17 cellular contexts compared by ENCODE assay signal in the genomic region with DNA sequence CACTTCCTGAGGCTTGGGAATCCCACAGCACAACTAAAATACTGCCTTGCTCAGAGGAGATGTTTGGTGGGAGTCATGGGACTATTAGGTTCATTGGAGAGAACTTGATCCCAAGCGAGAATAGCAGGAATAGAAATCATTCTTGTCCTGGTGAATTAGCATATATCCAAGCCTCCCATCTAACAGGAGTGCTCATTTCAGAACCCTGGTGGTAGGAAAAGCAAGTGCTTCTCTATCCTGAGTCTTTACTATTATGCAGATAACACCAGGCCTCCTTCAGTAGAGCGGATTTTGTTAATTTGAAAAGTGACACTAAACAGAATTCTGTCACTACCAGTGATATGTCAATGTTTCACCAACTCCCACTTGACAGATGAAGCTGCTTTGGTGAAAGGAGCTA.
DNase-seq lines count a peak whose midpoint lies in the region; TF ChIP-seq lines count a peak whose summit lies in the region.
"Had no signal": no experiment of that assay in that cellular context is flagged by ENCODE, and none has a peak within 500 bp of the region (broad histone marks: within the 10 kb centered on the region; RNA-seq: fewer than 3 reads in every experiment).

No MANE protein-coding gene starts in this region.

- H4K20me1 ChIP-seq in Loucy (ENCODE audit: insufficient read depth, low read length, poor library complexity, severe bottlenecking), result no peaks in the 10 kb centered on the region
- H4K20me1 ChIP-seq in neural progenitor cell (ENCODE audit: low read depth), result no peaks in the 10 kb centered on the region

- in situ Hi-C loops in brain microvascular endothelial cell (cut with HindIII; ENCODE audit: low pct_ligation_motif_present, low sequenced_read_pairs), result loop anchor here (25.0 kb wide), 1 partner anchor 491 kb away; the partner anchor contains the start of gene SHISA2

- H3K9me3 Mint-ChIP-seq in neural progenitor cell, result no peaks in the 10 kb centered on the region
- H3K9me3 Mint-ChIP-seq: CD4-positive, alpha-beta memory T cell had no signal

- no peaks in the 10 kb centered on the region for H3K9me2 ChIP-seq in Loucy (replicated peaks; ENCODE audit: low read depth, low read length)

- DNase-seq in brain microvascular endothelial cell (no peak), neural progenitor cell (ENCODE audit: low spot score) (no peak), iPS-NIHi7 (ENCODE audit: extremely low spot score) (no peak), cardiac septum (ENCODE audit: low spot score) (no peak), AG08395 (ENCODE audit: low spot score) (no peak)
- DNase-seq in activated CD4-positive, alpha-beta T cell treated with anti-CD3 and anti-CD28 coated beads for 1 hour, result no peak
- DNase-seq: CD4-positive, alpha-beta memory T cell; DMS79 treated with DMSO at 0.1 percent for 48 hours; GM23248; KG1; NCI-H1092; NCI-H345; NCI-H526; SHP77 had no signal

- intact Hi-C loops in cardiac septum (cut with DNase I), result no loop called here

- H3K27me3 ChIP-seq in Loucy (ENCODE audit: insufficient read depth, low read length, poor library complexity, severe bottlenecking), result no peaks in the 10 kb centered on the region
- H3K27me3 ChIP-seq in brain microvascular endothelial cell (replicated peaks), result peaks cover 2% of the 10 kb centered on the region
- H3K27me3 ChIP-seq in neural progenitor cell, result no peaks in the 10 kb centered on the region

- no peak overlapping the region for H2AFZ ChIP-seq in Loucy (ENCODE audit: low read length)
- H2AFZ ChIP-seq in neural progenitor cell (replicated peaks), result no peak overlapping the region
- H2AFZ ChIP-seq: GM23248 had no signal

- H3K4me1 ChIP-seq in Loucy (ENCODE audit: insufficient read depth, low read length, poor library complexity, severe bottlenecking), result no peaks in the 10 kb centered on the region
- H3K4me1 ChIP-seq in neural progenitor cell, result peaks cover 10% of the 10 kb centered on the region

- H3K36me3 ChIP-seq in Loucy (ENCODE audit: insufficient read depth, low read length) (no peaks in the 10 kb centered on the region), brain microvascular endothelial cell (replicated peaks) (no peaks in the 10 kb centered on the region), neural progenitor cell (no peaks in the 10 kb centered on the region)

- H3K27me3 Mint-ChIP-seq in neural progenitor cell (ENCODE audit: insufficient read depth, low read depth), result no peaks in the 10 kb centered on the region

- H3K4me3 Mint-ChIP-seq in neural progenitor cell, result no peak overlapping the region
- H3K4me3 Mint-ChIP-seq: CD4-positive, alpha-beta memory T cell had no signal

- no peaks in the 10 kb centered on the region for H3K4me1 Mint-ChIP-seq in neural progenitor cell

- no peaks in the 10 kb centered on the region for H3K79me2 ChIP-seq in Loucy (ENCODE audit: insufficient read depth, low read length)
- no peaks in the 10 kb centered on the region for H3K79me2 ChIP-seq in neural progenitor cell (ENCODE audit: low read depth)

- no peak overlapping the region for H3K4me2 ChIP-seq in Loucy (ENCODE audit: low read depth, low read length, poor library complexity, severe bottlenecking)
- no peak overlapping the region for H3K4me2 ChIP-seq in neural progenitor cell

- H3K4me3 ChIP-seq in Loucy (ENCODE audit: low read length, poor library complexity, severe bottlenecking) (no peak overlapping the region), brain microvascular endothelial cell (ENCODE audit: low read depth, low read length) (no peak overlapping the region), neural progenitor cell (no peak overlapping the region)
- H3K4me3 ChIP-seq: GM12878, GM23248 had no signal

- H3K9ac ChIP-seq in Loucy (ENCODE audit: low read depth, low read length, poor library complexity, severe bottlenecking), result no peak overlapping the region
- no peak overlapping the region for H3K9ac ChIP-seq in neural progenitor cell
- H3K9ac ChIP-seq: GM23248 had no signal

- H3K27ac Mint-ChIP-seq in neural progenitor cell, result no peak overlapping the region
- H3K27ac Mint-ChIP-seq: CD4-positive, alpha-beta memory T cell had no signal

- no peaks in the 10 kb centered on the region for H3K36me3 Mint-ChIP-seq in neural progenitor cell
- H3K36me3 Mint-ChIP-seq: CD4-positive, alpha-beta memory T cell had no signal

- H3K27ac ChIP-seq in brain microvascular endothelial cell, result no peak overlapping the region
- H3K27ac ChIP-seq in neural progenitor cell, result no peak overlapping the region
- H3K27ac ChIP-seq: GM23248 had no signal

- TF ChIP-seq CTCF in GM12873 (IDR thresholded peaks at IDR 0.05; ENCODE audit: insufficient read depth, low read depth, low read length, missing control alignments) (peak; percentile 3), Loucy (conservative IDR thresholded peaks at IDR 0.05; ENCODE audit: low read length) (peak; percentile 28; the same call in 1 of the 2 replicates), brain microvascular endothelial cell (IDR thresholded peaks at IDR 0.05; ENCODE audit: low read depth, low read length, missing control alignments) (peak; percentile 38), neural progenitor cell (IDR thresholded peaks at IDR 0.05) (peak; percentile 28)

- H3K9me3 ChIP-seq in Loucy (ENCODE audit: insufficient read depth, low read depth, low read length), result no peaks in the 10 kb centered on the region
- no peaks in the 10 kb centered on the region for H3K9me3 ChIP-seq in neural progenitor cell (ENCODE audit: low read depth)

- H3F3A ChIP-seq in Loucy (ENCODE audit: low read depth) (no peaks in the 10 kb centered on the region), neural progenitor cell (ENCODE audit: low read depth) (no peaks in the 10 kb centered on the region)
